In genomic region chr3:163543558-163544189, GRCh38 we compare ENCODE assay signal across 25 cellular contexts.
"Had no signal": no experiment of that assay in that cellular context is flagged by ENCODE, and none has a peak within 500 bp of the region (broad histone marks: within the 10 kb centered on the region; RNA-seq: fewer than 3 reads in every experiment).

No MANE protein-coding gene starts in this region.

- H3K27ac ChIP-seq: foreskin keratinocyte, heart left ventricle, spleen, transverse colon had no signal

- H3K27me3 ChIP-seq: foreskin keratinocyte, heart left ventricle, spleen, transverse colon had no signal

- H3K4me1 ChIP-seq: heart left ventricle, spleen, transverse colon had no signal

- ATAC-seq: esophagus mucosa, foreskin keratinocyte, heart left ventricle, left colon, right cardiac atrium had no signal

- H3K36me3 ChIP-seq: heart left ventricle, spleen, transverse colon had no signal

- H3K4me3 ChIP-seq: heart left ventricle, spleen, transverse colon had no signal

- H3K9me3 ChIP-seq: heart left ventricle, spleen, transverse colon had no signal

- DNase-seq: activated CD4-positive, alpha-beta memory T cell treated with anti-CD3 and anti-CD28 coated beads for 36 hours; activated CD4-positive, alpha-beta T cell treated with anti-CD3 and anti-CD28 coated beads, Interleukin-2, amount 10 ng/mL, durations not matched to agents 24 days and 14 days; activated CD4-positive, CD25-positive, alpha-beta regulatory T cell treated with anti-CD3 and anti-CD28 coated beads, Interleukin-2, amount 50 U/mL, for 72 hours; activated CD8-positive, alpha-beta memory T cell treated with anti-CD3 and anti-CD28 coated beads, Interleukin-2, amount 50 U/mL, for 4 hours; activated gamma-delta T cell treated with Interleukin-2 at 50 U/mL for 16 hours; activated naive CD4-positive, alpha-beta T cell treated with anti-CD3 and anti-CD28 coated beads, Interleukin-2, amount 50 U/mL, for 16 hours; activated T-cell treated with anti-CD3 and anti-CD28 coated beads, Interleukin-2, amount 50 U/mL, for 1 hour; anterior cingulate cortex; endodermal cell; foreskin keratinocyte; heart left ventricle; hypothalamus; immature natural killer cell; kidney; left colon; mammary epithelial cell; naive B cell; right cardiac atrium; spleen; stimulated activated naive CD4-positive, alpha-beta T cell treated with Interleukin-2 at 50 U/mL for 16 hours; T-helper 2 cell; transverse colon had no signal

- FAIRE-seq: bronchial epithelial cell, urothelium cell line had no signal
